16 cellular contexts compared by ENCODE assay signal in genomic region chr2:241820625-241821384, GRCh38. TPM values are rescaled to one million over a fixed set of nuclear protein-coding genes. Genes with fewer than 3 reads are reported as not detected.
A peak's percentile ranks its signal among the peaks of the same experiment; 100 is the strongest.
DNase-seq lines count a peak whose midpoint lies in the region; ATAC-seq and TF ChIP-seq lines count a peak whose summit lies in the region.
"Had no signal": no experiment of that assay in that cellular context is flagged by ENCODE, and none has a peak within 500 bp of the region (broad histone marks: within the 10 kb centered on the region; RNA-seq: fewer than 3 reads in every experiment).

No MANE protein-coding gene starts in this region.

- H3K4me3 ChIP-seq in A673 (ENCODE audit: low read depth, low read length, poor library complexity, severe bottlenecking): no peak overlapping the region
- H3K4me3 ChIP-seq in coronary artery: no peak overlapping the region
- no peak overlapping the region for H3K4me3 ChIP-seq in effector memory CD4-positive, alpha-beta T cell (ENCODE audit: insufficient read depth, low read depth, low read length, poor library complexity, severe bottlenecking)
- H3K4me3 ChIP-seq: neural progenitor cell had no signal

- DNase-seq in A673 (ENCODE audit: low spot score) (no peak), GM03348 (ENCODE audit: low spot score) (peak; percentile 5), coronary artery (ENCODE audit: low spot score) (peak; percentile 65), natural killer cell (peak; percentile 13), HuH-7.5 (ENCODE audit: low spot score) (no peak)
- DNase-seq in effector memory CD4-positive, alpha-beta T cell: no peak
- DNase-seq: activated T-cell treated with anti-CD3 and anti-CD28 coated beads for 4 hours, GOT3, MV-4-11, NCI-H2107, NCI-H69, OCI-M1 had no signal

- H3K27ac ChIP-seq in A673 (ENCODE audit: low read depth, low read length, poor library complexity, severe bottlenecking) (peak overlapping the region; percentile 92), coronary artery (no peak overlapping the region)
- no peak overlapping the region for H3K27ac ChIP-seq in effector memory CD4-positive, alpha-beta T cell (ENCODE audit: insufficient read depth, low read length, poor library complexity, severe bottlenecking)
- H3K27ac ChIP-seq: neural progenitor cell had no signal

- peaks cover 6 to 23% of the 10 kb centered on the region in 2 donors for H3K27me3 Mint-ChIP-seq in natural killer cell (ENCODE audit: low read depth in 2 of 2)

- peaks cover under 1% of the 10 kb centered on the region for H3K9me3 ChIP-seq in A673 (ENCODE audit: low read depth, low read length, poor library complexity, severe bottlenecking)
- H3K9me3 ChIP-seq in effector memory CD4-positive, alpha-beta T cell (ENCODE audit: control insufficient read depth, low read length): no peaks in the 10 kb centered on the region

- H3K4me3 Mint-ChIP-seq in natural killer cell: no peak overlapping the region
- H3K4me3 Mint-ChIP-seq: mesothelial cell of epicardium, neural progenitor cell had no signal

- no peak for ATAC-seq in natural killer cell
- ATAC-seq in HG02763 (IDR thresholded peaks at IDR 0.05; ENCODE audit: unreplicated experiment): no peak
- ATAC-seq in GM21576 (IDR thresholded peaks at IDR 0.05; ENCODE audit: unreplicated experiment): no peak

- intact Hi-C loops in A673 (cut with micrococcal nuclease; ENCODE audit: unreplicated experiment): no loop called here
- intact Hi-C loops in natural killer cell (cut with micrococcal nuclease): no loop called here

- peaks cover 7 to 33% of the 10 kb centered on the region in 2 donors for H3K4me1 Mint-ChIP-seq in natural killer cell

- no peaks in the 10 kb centered on the region for H3K27me3 ChIP-seq in A673 (replicated peaks; ENCODE audit: insufficient read depth, low read depth, low read length, poor library complexity)
- no peaks in the 10 kb centered on the region for H3K27me3 ChIP-seq in effector memory CD4-positive, alpha-beta T cell (replicated peaks; ENCODE audit: control insufficient read depth, insufficient read depth, low read length, poor library complexity, severe bottlenecking)
- H3K27me3 ChIP-seq: neural progenitor cell had no signal

- TF ChIP-seq CTCF in A673 (conservative IDR thresholded peaks at IDR 0.05; ENCODE audit: low read depth, low read length) (no peak), coronary artery (IDR thresholded peaks at IDR 0.05) (no peak), natural killer cell (IDR thresholded peaks at IDR 0.05) (no peak)

- BruUV-seq in A673 (replicated peaks; lab: Mats Ljungman, UMichigan): TSS peak; percentile 86

- peaks cover 42% of the 10 kb centered on the region for H3K4me1 ChIP-seq in A673 (ENCODE audit: insufficient read depth, low read length, poor library complexity, severe bottlenecking)
- peaks cover 13% of the 10 kb centered on the region for H3K4me1 ChIP-seq in effector memory CD4-positive, alpha-beta T cell (ENCODE audit: control insufficient read depth, insufficient read depth, low read length, poor library complexity, severe bottlenecking)
- H3K4me1 ChIP-seq: neural progenitor cell had no signal

- H3K36me3 ChIP-seq in A673 (ENCODE audit: insufficient read depth, low read length, poor library complexity, severe bottlenecking): no peaks in the 10 kb centered on the region
- H3K36me3 ChIP-seq in effector memory CD4-positive, alpha-beta T cell (ENCODE audit: control insufficient read depth, insufficient read depth, low read length): no peaks in the 10 kb centered on the region
- H3K36me3 ChIP-seq: neural progenitor cell had no signal

- POLR2A ChIA-PET in A673 (lab: Charles Lee; ENCODE audit: low non-redundant PET): no interaction called here

- peaks cover 0 to 4% of the 10 kb centered on the region in 2 donors for H3K9me3 Mint-ChIP-seq in natural killer cell

- H3K36me3 Mint-ChIP-seq in natural killer cell: no peaks in the 10 kb centered on the region

- CTCF ChIA-PET in A673 (lab: Charles Lee): interaction anchor here (0.6 kb wide), 1 partner anchor 91 kb away, joined by 3 read pairs; no protein-coding TSS in a partner anchor

- no peak overlapping the region for H3K27ac Mint-ChIP-seq in natural killer cell
- H3K27ac Mint-ChIP-seq: mesothelial cell of epicardium, neural progenitor cell had no signal

RNA-seq across cellular contexts. Expression of gene NEU4, which starts 11.8 kb away (rescaled TPM):
- total RNA-seq in A673 (2021): 38.5 and 48.4 TPM in 2 replicates
- 1 to 10 TPM in 2 of 3 donors, under 1 TPM in 1; 0.39 to 6.6 (median 2.2) TPM for total RNA-seq in natural killer cell

RNA-seq across cellular contexts. Expression of gene PDCD1, which starts 37.9 kb away (rescaled TPM):
- 0.34 and 0.35 TPM in 2 replicates for total RNA-seq in A673 (2021)
- total RNA-seq in natural killer cell: under 1 TPM in 1 of 3 donors, not detected in 2; 0.45 TPM
- total RNA-seq: mesothelial cell of epicardium had no signal

RNA-seq across cellular contexts. Expression of gene GAL3ST2, which starts 44.2 kb away (rescaled TPM):
- total RNA-seq in A673 (2021) (5.0 and 5.3 TPM in 2 replicates), natural killer cell (under 1 TPM in 1 of 3 donors, not detected in 2; 0.88 TPM)

RNA-seq across cellular contexts. Expression of gene RTP5, which starts 48.7 kb away (rescaled TPM):
- total RNA-seq in A673 (2021) (0.20 TPM in 1 of 2 replicates, not detected in the other), natural killer cell (1 to 10 TPM in 1 of 3 donors, under 1 TPM in 2; 0.47 to 1.7 (median 0.68) TPM)
- total RNA-seq: mesothelial cell of epicardium had no signal

Comparison
In these comparisons a context has a peak if more than half of its experiments do, and no peak if none do; other contexts are left out.
1. DNase-seq: peak in GM03348 (single experiment), coronary artery (single experiment) and natural killer cell (single experiment); none in A673 (single experiment), effector memory CD4-positive, alpha-beta T cell (0 of 3) and HuH-7.5 (single experiment).